11 cellular contexts compared by ENCODE assay signal in the genomic region with DNA sequence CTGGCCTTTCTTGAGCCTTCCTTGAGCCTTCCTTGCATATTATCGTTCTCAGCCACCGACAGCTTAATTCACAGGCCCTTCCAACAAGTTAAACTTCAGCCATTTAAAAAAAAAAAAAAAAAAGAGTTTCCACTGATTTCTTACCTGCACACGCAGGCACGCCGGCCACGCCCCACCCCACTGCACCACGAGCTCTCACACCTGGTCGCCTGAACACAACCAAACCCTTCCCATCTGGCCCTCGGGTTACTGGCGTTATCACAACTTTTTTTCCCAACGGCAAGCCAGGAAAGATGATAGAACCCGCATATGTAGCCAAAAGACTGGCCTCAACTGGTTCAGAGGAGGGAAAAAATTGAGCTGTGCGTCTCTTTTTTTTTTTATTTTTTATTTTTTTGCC. TPM values are rescaled to one million over a fixed set of nuclear protein-coding genes. Genes with fewer than 3 reads are reported as not detected.
A peak's percentile ranks its signal among the peaks of the same experiment; 100 is the strongest.
DNase-seq lines count a peak whose midpoint lies in the region; ATAC-seq and TF ChIP-seq lines count a peak whose summit lies in the region.
"Had no signal": no experiment of that assay in that cellular context is flagged by ENCODE, and none has a peak within 500 bp of the region (broad histone marks: within the 10 kb centered on the region; RNA-seq: fewer than 3 reads in every experiment).

No MANE protein-coding gene starts in this region.

- no peaks in the 10 kb centered on the region for H3K36me3 Mint-ChIP-seq in endodermal cell (ENCODE audit: low read depth)

- no peak for TF ChIP-seq CTCF in endodermal cell (conservative IDR thresholded peaks at IDR 0.05)

- H3K4me3 Mint-ChIP-seq in endodermal cell = peak overlapping the region; percentile 42
- H3K4me3 Mint-ChIP-seq: central memory CD8-positive, alpha-beta T cell; T-helper 2 cell treated with Interferon-gamma antibody and Interleukin-4, amounts not matched to agents 5 μg/mL and 100 μg/mL, for 36 hours had no signal

- H3K27me3 Mint-ChIP-seq in endodermal cell (ENCODE audit: insufficient read depth) = no peaks in the 10 kb centered on the region

- no peak for ATAC-seq in HG02759 (IDR thresholded peaks at IDR 0.05; ENCODE audit: unreplicated experiment)

- H3K4me3 ChIP-seq in endodermal cell (ENCODE audit: low read length) (no peak overlapping the region), rectal smooth muscle tissue (ENCODE audit: low read length) (peak overlapping the region; percentile 22)
- H3K4me3 ChIP-seq: lung had no signal

- peak overlapping the region; percentile 53 for H3K27ac Mint-ChIP-seq in endodermal cell
- H3K27ac Mint-ChIP-seq: T-helper 2 cell treated with Interferon-gamma antibody and Interleukin-4, amounts not matched to agents 5 μg/mL and 100 μg/mL, for 36 hours had no signal

- DNase-seq in NCI-H2227 (lab: John Stamatoyannopoulos, UW; ENCODE audit: unreplicated experiment) = peak; percentile 53
- no peak for DNase-seq in NCI-H2227 treated with DMSO at 0.1 percent for 48 hours (lab: John Stamatoyannopoulos, UW)
- peak; percentile 96 for DNase-seq in NCI-H2171 treated with DMSO at 0.1 percent for 48 hours (lab: John Stamatoyannopoulos, UW)
- DNase-seq in endodermal cell = no peak
- no peak for DNase-seq in NCI-H2081 treated with DMSO at 0.1 percent for 48 hours (lab: John Stamatoyannopoulos, UW)
- DNase-seq in SK-N-DZ (ENCODE audit: low spot score) = no peak

- no peaks in the 10 kb centered on the region for H3K9me3 Mint-ChIP-seq in endodermal cell
- H3K9me3 Mint-ChIP-seq: central memory CD8-positive, alpha-beta T cell; T-helper 2 cell treated with Interferon-gamma antibody and Interleukin-4, amounts not matched to agents 5 μg/mL and 100 μg/mL, for 36 hours had no signal

- no peaks in the 10 kb centered on the region for H3K36me3 ChIP-seq in endodermal cell (ENCODE audit: control insufficient read depth, insufficient read depth, low read length)
- no peaks in the 10 kb centered on the region for H3K36me3 ChIP-seq in rectal smooth muscle tissue (ENCODE audit: control insufficient read depth, insufficient read depth, low read length)

- H3K9ac ChIP-seq in endodermal cell (ENCODE audit: extremely low read depth, low read length, poor library complexity, severe bottlenecking) (no peak overlapping the region), rectal smooth muscle tissue (ENCODE audit: low read length) (no peak overlapping the region)

- peaks cover 70% of the 10 kb centered on the region for H3K4me1 Mint-ChIP-seq in endodermal cell
- H3K4me1 Mint-ChIP-seq: central memory CD8-positive, alpha-beta T cell had no signal

- H3K27ac ChIP-seq in endodermal cell (ENCODE audit: low read depth, low read length) = peak overlapping the region; percentile 87
- H3K27ac ChIP-seq in rectal smooth muscle tissue (ENCODE audit: low read depth, low read length) = no peak overlapping the region

- no peaks in the 10 kb centered on the region for H3K9me3 ChIP-seq in endodermal cell (ENCODE audit: control insufficient read depth, low read length)

- WGBS in endodermal cell (ENCODE audit: insufficient coverage in 1 of 2, insufficient read length in 1 of 2), 2 experiments = 70 to 90% methylated on average over 8 to 13 of the region's 13 CpGs

- H3K27me3 ChIP-seq in endodermal cell (ENCODE audit: control insufficient read depth, insufficient read depth, low read length, poor library complexity, severe bottlenecking) (no peaks in the 10 kb centered on the region), rectal smooth muscle tissue (ENCODE audit: control insufficient read depth, insufficient read depth, low read length) (no peaks in the 10 kb centered on the region)

- H3K4me1 ChIP-seq in endodermal cell (ENCODE audit: control insufficient read depth, insufficient read depth, low read length) (peaks cover 36% of the 10 kb centered on the region), rectal smooth muscle tissue (ENCODE audit: control insufficient read depth, insufficient read depth, low read length) (peaks cover 45% of the 10 kb centered on the region)

RNA-seq across cellular contexts. Expression of a gene that starts 23.2 kb away (rescaled TPM):
- total RNA-seq in endodermal cell = 10 to 100 TPM; 14.7 to 16.3 TPM
- 45.3 TPM for polyA plus RNA-seq in endodermal cell (2013, experiment 1 of 2)
- 38.5 TPM for polyA plus RNA-seq in endodermal cell (2013, experiment 2 of 2)
- polyA plus RNA-seq in SK-N-DZ (2014; cell fraction: cytosol; rRNA removed) = 12.0 and 17.2 TPM in 2 replicates
- polyA plus RNA-seq in SK-N-DZ (2014; cell fraction: nucleus; rRNA removed) = 20.7 and 24.1 TPM in 2 replicates

Comparison
In these comparisons a context has a peak if more than half of its experiments do, and no peak if none do; other contexts are left out.
1. DNase-seq: peak in NCI-H2227 (single experiment) and NCI-H2171 treated with DMSO at 0.1 percent for 48 hours (single experiment); none in NCI-H2227 treated with DMSO at 0.1 percent for 48 hours (single experiment), endodermal cell (single experiment), NCI-H2081 treated with DMSO at 0.1 percent for 48 hours (single experiment) and SK-N-DZ (single experiment).